ENCODE assay signal across 8 cellular contexts in genomic region chr1:146409817-146410441, GRCh38.
A peak's percentile ranks its signal among the peaks of the same experiment; 100 is the strongest.
DNase-seq lines count a peak whose midpoint lies in the region; ATAC-seq and TF ChIP-seq lines count a peak whose summit lies in the region.
"Not testable (repeated sequence)": the region's sequence is repeated elsewhere in the genome, so short reads cannot be mapped to it uniquely, and the experiment has no call there.

No MANE protein-coding gene starts in this region.

- not testable (repeated sequence) for H4K5ac ChIP-seq in mesendoderm (ENCODE audit: low read length)

- not testable (repeated sequence) for H2BK5ac ChIP-seq in mesendoderm (ENCODE audit: low read length)

- not testable (repeated sequence) for H2AK5ac ChIP-seq in mesendoderm (ENCODE audit: low read length)

- peak overlapping the region; percentile 44 to 80 (median 72) for H3K4me3 Mint-ChIP-seq in CD4-positive, CD25-positive, alpha-beta regulatory T cell
- H3K4me3 Mint-ChIP-seq in HFFc6 = peak overlapping the region; percentile 86
- peak overlapping the region; percentile 20 for H3K4me3 Mint-ChIP-seq in activated CD8-positive, alpha-beta memory T cell treated with anti-CD3 and anti-CD28 coated beads, Interleukin-2, amount 10 ng/mL, durations not matched to agents 7 days and 5 days
- H3K4me3 Mint-ChIP-seq in central memory CD8-positive, alpha-beta T cell = peak overlapping the region; percentile 72

- CTCF ChIA-PET in activated CD8-positive, alpha-beta memory T cell treated with anti-CD3 and anti-CD28 coated beads, Interleukin-2, amount 10 ng/mL, durations not matched to agents 7 days and 5 days (lab: Charles Lee) = not testable (repeated sequence)

- not testable (repeated sequence) for H3K79me1 ChIP-seq in mesendoderm (ENCODE audit: low read length)

- not testable (repeated sequence) for H3K27me3 Mint-ChIP-seq in CD4-positive, CD25-positive, alpha-beta regulatory T cell; HFFc6 (ENCODE audit: insufficient read depth); activated CD8-positive, alpha-beta memory T cell treated with anti-CD3 and anti-CD28 coated beads, Interleukin-2, amount 10 ng/mL, durations not matched to agents 7 days and 5 days; central memory CD8-positive, alpha-beta T cell

- H4K8ac ChIP-seq in mesendoderm (ENCODE audit: low read depth, low read length) = not testable (repeated sequence)

- H3K18ac ChIP-seq in mesendoderm (ENCODE audit: low read length) = not testable (repeated sequence)

- H2BK120ac ChIP-seq in mesendoderm (ENCODE audit: low read depth, low read length) = not testable (repeated sequence)

- peaks cover 2 to 13% (median 7%) of the 10 kb centered on the region in 4 donors for H3K4me1 Mint-ChIP-seq in CD4-positive, CD25-positive, alpha-beta regulatory T cell
- peaks cover 14% of the 10 kb centered on the region for H3K4me1 Mint-ChIP-seq in HFFc6 (ENCODE audit: low read depth)
- not testable (repeated sequence) for H3K4me1 Mint-ChIP-seq in activated CD8-positive, alpha-beta memory T cell treated with anti-CD3 and anti-CD28 coated beads, Interleukin-2, amount 10 ng/mL, durations not matched to agents 7 days and 5 days
- H3K4me1 Mint-ChIP-seq in central memory CD8-positive, alpha-beta T cell = peaks cover 13% of the 10 kb centered on the region

- H3K36me3 Mint-ChIP-seq in CD4-positive, CD25-positive, alpha-beta regulatory T cell; HFFc6 (ENCODE audit: low read depth); activated CD8-positive, alpha-beta memory T cell treated with anti-CD3 and anti-CD28 coated beads, Interleukin-2, amount 10 ng/mL, durations not matched to agents 7 days and 5 days; central memory CD8-positive, alpha-beta T cell (ENCODE audit: insufficient read depth): not testable (repeated sequence)

- H2BK15ac ChIP-seq in mesendoderm (replicated peaks; ENCODE audit: low read depth) = not testable (repeated sequence)

- peak; percentile 55 to 76 for ATAC-seq in CD4-positive, CD25-positive, alpha-beta regulatory T cell (ENCODE audit: low read depth in 2 of 2)
- ATAC-seq in activated CD8-positive, alpha-beta memory T cell treated with anti-CD3 and anti-CD28 coated beads, Interleukin-2, amount 10 ng/mL, durations not matched to agents 7 days and 5 days = peak; percentile 77
- ATAC-seq in central memory CD8-positive, alpha-beta T cell (replicated peaks; ENCODE audit: extremely low read depth, poor library complexity, severe bottlenecking) = peak; percentile 73

- peak overlapping the region; percentile 67 for H3K27ac ChIP-seq in CD4-positive, CD25-positive, alpha-beta regulatory T cell (ENCODE audit: insufficient read depth, low read length, poor library complexity, severe bottlenecking)
- H3K27ac ChIP-seq in mesendoderm (ENCODE audit: low read depth, low read length) = not testable (repeated sequence)
- H3K27ac ChIP-seq in skeletal muscle tissue (ENCODE audit: low read depth, low read length) = peak overlapping the region; percentile 77

- H3K9ac ChIP-seq in mesendoderm (ENCODE audit: low read length) = not testable (repeated sequence)
- H3K9ac ChIP-seq in skeletal muscle tissue (ENCODE audit: low read depth in 1 of 3, low read length in 3 of 3) = peak overlapping the region in 2 of 3 donors; percentile 51 to 56

- intact Hi-C loops in head of caudate nucleus (cut with DNase I) = not testable (repeated sequence)

- H3K27me3 ChIP-seq in CD4-positive, CD25-positive, alpha-beta regulatory T cell (ENCODE audit: control insufficient read depth, insufficient read depth, low read length); mesendoderm (ENCODE audit: insufficient read depth, low read length, poor library complexity); skeletal muscle tissue (ENCODE audit: control insufficient read depth in 3 of 3, insufficient read depth in 3 of 3, low read length in 3 of 3): not testable (repeated sequence)

- WGBS in mesendoderm (ENCODE audit: extremely low coverage, insufficient coverage, low lambda C conversion rate) = no CpG with 5 or more reads among the region's 26 CpGs

- H3K23ac ChIP-seq in mesendoderm (ENCODE audit: low read length) = not testable (repeated sequence)

- not testable (repeated sequence) for H3K79me2 ChIP-seq in mesendoderm (ENCODE audit: control insufficient read depth, insufficient read depth, low read length)

- not testable (repeated sequence) for H3K4me1 ChIP-seq in CD4-positive, CD25-positive, alpha-beta regulatory T cell (ENCODE audit: control insufficient read depth, insufficient read depth, low read length, poor library complexity, severe bottlenecking); mesendoderm (ENCODE audit: control insufficient read depth, low read depth, low read length); skeletal muscle tissue (ENCODE audit: control insufficient read depth in 3 of 3, insufficient read depth in 3 of 3, low read length in 3 of 3)

- DNase-seq in CD4-positive, CD25-positive, alpha-beta regulatory T cell = peak in 2 of 3 donors; percentile 39 to 69
- DNase-seq in HFFc6 (peak; percentile 99), NCI-H526 (lab: John Stamatoyannopoulos, UW) (peak; percentile 79 to 94), head of caudate nucleus (peak in 38 of 42 donors; percentile 15 to 82 (median 56)), mesendoderm (peak; percentile 98)
- peak; percentile 71 for DNase-seq in activated CD8-positive, alpha-beta memory T cell treated with anti-CD3 and anti-CD28 coated beads, Interleukin-2, amount 10 ng/mL, durations not matched to agents 7 days and 5 days
- not testable (repeated sequence) for DNase-seq in central memory CD8-positive, alpha-beta T cell (ENCODE audit: low spot score in 2 of 2)

- H3K4me2 ChIP-seq in mesendoderm (ENCODE audit: low read length) = not testable (repeated sequence)

- H3K9me3 Mint-ChIP-seq in CD4-positive, CD25-positive, alpha-beta regulatory T cell; HFFc6; activated CD8-positive, alpha-beta memory T cell treated with anti-CD3 and anti-CD28 coated beads, Interleukin-2, amount 10 ng/mL, durations not matched to agents 7 days and 5 days (ENCODE audit: low read depth); central memory CD8-positive, alpha-beta T cell: not testable (repeated sequence)

- H3K4ac ChIP-seq in mesendoderm (ENCODE audit: low read depth, low read length) = not testable (repeated sequence)

- H3K36me3 ChIP-seq in CD4-positive, CD25-positive, alpha-beta regulatory T cell (ENCODE audit: control insufficient read depth, insufficient read depth, low read length); mesendoderm (ENCODE audit: control insufficient read depth, insufficient read depth, low read length); skeletal muscle tissue (ENCODE audit: control insufficient read depth in 3 of 3, insufficient read depth in 3 of 3, low read length in 3 of 3): not testable (repeated sequence)

- peak overlapping the region; percentile 43 for H3K4me3 ChIP-seq in CD4-positive, CD25-positive, alpha-beta regulatory T cell (ENCODE audit: low read depth, low read length)
- H3K4me3 ChIP-seq in mesendoderm (ENCODE audit: low read length) = not testable (repeated sequence)
- peak overlapping the region in 2 of 3 donors; percentile 23 to 51 for H3K4me3 ChIP-seq in skeletal muscle tissue (ENCODE audit: low read length in 3 of 3)

- not testable (repeated sequence) for TF ChIP-seq CTCF in HFFc6 (IDR thresholded peaks at IDR 0.05)

- not testable (repeated sequence) for H3K56ac ChIP-seq in mesendoderm (ENCODE audit: low read length)

- not testable (repeated sequence) for H3K9me3 ChIP-seq in CD4-positive, CD25-positive, alpha-beta regulatory T cell (ENCODE audit: control insufficient read depth in 2 of 2, low read length in 2 of 2); skeletal muscle tissue (ENCODE audit: control insufficient read depth in 3 of 3, low read length in 3 of 3)

- H3K27ac Mint-ChIP-seq in CD4-positive, CD25-positive, alpha-beta regulatory T cell = peak overlapping the region; percentile 92 to 98 (median 94)
- peak overlapping the region; percentile 97 for H3K27ac Mint-ChIP-seq in HFFc6
- H3K27ac Mint-ChIP-seq in activated CD8-positive, alpha-beta memory T cell treated with anti-CD3 and anti-CD28 coated beads, Interleukin-2, amount 10 ng/mL, durations not matched to agents 7 days and 5 days = peak overlapping the region; percentile 67
- peak overlapping the region; percentile 93 for H3K27ac Mint-ChIP-seq in central memory CD8-positive, alpha-beta T cell (ENCODE audit: low read depth)

Comparison
In these comparisons a context has a peak if more than half of its experiments do, and no peak if none do; other contexts are left out.
1. H3K4me3 Mint-ChIP-seq: peak in every context shown above with its lines; median percentile 86 in HFFc6; 72 in CD4-positive, CD25-positive, alpha-beta regulatory T cell; 72 in central memory CD8-positive, alpha-beta T cell; 20 in activated CD8-positive, alpha-beta memory T cell treated with anti-CD3 and anti-CD28 coated beads, Interleukin-2, amount 10 ng/mL, durations not matched to agents 7 days and 5 days.